In genomic region chr5:31194892-31195291, GRCh38 we compare ENCODE assay signal across 1 cellular context.
TF ChIP-seq lines count a peak whose summit lies in the region.

No MANE protein-coding gene starts in this region.

TF ChIP-seq in WTC11, 78 proteins besides CTCF, POLR2A, EP300 and RAD21 (continued from another document):
- TF ChIP-seq ATF6 (CRISPR knock-in tag; IDR thresholded peaks at IDR 0.05) (no peak), ZBTB21 (CRISPR knock-in tag; IDR thresholded peaks at IDR 0.05; ENCODE audit: borderline replicate concordance) (no peak), STAT6 (CRISPR knock-in tag; conservative IDR thresholded peaks at IDR 0.05; ENCODE audit: low read depth) (no peak), ERG (CRISPR knock-in tag; IDR thresholded peaks at IDR 0.05) (no peak)
- TF ChIP-seq, protein P1, sequence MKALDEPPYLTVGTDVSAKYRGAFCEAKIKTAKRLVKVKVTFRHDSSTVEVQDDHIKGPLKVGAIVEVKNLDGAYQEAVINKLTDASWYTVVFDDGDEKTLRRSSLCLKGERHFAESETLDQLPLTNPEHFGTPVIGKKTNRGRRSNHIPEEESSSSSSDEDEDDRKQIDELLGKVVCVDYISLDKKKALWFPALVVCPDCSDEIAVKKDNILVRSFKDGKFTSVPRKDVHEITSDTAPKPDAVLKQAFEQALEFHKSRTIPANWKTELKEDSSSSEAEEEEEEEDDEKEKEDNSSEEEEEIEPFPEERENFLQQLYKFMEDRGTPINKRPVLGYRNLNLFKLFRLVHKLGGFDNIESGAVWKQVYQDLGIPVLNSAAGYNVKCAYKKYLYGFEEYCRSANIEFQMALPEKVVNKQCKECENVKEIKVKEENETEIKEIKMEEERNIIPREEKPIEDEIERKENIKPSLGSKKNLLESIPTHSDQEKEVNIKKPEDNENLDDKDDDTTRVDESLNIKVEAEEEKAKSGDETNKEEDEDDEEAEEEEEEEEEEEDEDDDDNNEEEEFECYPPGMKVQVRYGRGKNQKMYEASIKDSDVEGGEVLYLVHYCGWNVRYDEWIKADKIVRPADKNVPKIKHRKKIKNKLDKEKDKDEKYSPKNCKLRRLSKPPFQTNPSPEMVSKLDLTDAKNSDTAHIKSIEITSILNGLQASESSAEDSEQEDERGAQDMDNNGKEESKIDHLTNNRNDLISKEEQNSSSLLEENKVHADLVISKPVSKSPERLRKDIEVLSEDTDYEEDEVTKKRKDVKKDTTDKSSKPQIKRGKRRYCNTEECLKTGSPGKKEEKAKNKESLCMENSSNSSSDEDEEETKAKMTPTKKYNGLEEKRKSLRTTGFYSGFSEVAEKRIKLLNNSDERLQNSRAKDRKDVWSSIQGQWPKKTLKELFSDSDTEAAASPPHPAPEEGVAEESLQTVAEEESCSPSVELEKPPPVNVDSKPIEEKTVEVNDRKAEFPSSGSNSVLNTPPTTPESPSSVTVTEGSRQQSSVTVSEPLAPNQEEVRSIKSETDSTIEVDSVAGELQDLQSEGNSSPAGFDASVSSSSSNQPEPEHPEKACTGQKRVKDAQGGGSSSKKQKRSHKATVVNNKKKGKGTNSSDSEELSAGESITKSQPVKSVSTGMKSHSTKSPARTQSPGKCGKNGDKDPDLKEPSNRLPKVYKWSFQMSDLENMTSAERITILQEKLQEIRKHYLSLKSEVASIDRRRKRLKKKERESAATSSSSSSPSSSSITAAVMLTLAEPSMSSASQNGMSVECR (CRISPR knock-in tag; IDR thresholded peaks at IDR 0.05; ENCODE audit: borderline replicate concordance): no peak
- TF ChIP-seq, protein P2, sequence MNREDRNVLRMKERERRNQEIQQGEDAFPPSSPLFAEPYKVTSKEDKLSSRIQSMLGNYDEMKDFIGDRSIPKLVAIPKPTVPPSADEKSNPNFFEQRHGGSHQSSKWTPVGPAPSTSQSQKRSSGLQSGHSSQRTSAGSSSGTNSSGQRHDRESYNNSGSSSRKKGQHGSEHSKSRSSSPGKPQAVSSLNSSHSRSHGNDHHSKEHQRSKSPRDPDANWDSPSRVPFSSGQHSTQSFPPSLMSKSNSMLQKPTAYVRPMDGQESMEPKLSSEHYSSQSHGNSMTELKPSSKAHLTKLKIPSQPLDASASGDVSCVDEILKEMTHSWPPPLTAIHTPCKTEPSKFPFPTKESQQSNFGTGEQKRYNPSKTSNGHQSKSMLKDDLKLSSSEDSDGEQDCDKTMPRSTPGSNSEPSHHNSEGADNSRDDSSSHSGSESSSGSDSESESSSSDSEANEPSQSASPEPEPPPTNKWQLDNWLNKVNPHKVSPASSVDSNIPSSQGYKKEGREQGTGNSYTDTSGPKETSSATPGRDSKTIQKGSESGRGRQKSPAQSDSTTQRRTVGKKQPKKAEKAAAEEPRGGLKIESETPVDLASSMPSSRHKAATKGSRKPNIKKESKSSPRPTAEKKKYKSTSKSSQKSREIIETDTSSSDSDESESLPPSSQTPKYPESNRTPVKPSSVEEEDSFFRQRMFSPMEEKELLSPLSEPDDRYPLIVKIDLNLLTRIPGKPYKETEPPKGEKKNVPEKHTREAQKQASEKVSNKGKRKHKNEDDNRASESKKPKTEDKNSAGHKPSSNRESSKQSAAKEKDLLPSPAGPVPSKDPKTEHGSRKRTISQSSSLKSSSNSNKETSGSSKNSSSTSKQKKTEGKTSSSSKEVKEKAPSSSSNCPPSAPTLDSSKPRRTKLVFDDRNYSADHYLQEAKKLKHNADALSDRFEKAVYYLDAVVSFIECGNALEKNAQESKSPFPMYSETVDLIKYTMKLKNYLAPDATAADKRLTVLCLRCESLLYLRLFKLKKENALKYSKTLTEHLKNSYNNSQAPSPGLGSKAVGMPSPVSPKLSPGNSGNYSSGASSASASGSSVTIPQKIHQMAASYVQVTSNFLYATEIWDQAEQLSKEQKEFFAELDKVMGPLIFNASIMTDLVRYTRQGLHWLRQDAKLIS (CRISPR knock-in tag; IDR thresholded peaks at IDR 0.05; ENCODE audit: borderline replicate concordance): no peak
TF ChIP-seq in WTC11: peak in this region for 0.
